In the genomic region with DNA sequence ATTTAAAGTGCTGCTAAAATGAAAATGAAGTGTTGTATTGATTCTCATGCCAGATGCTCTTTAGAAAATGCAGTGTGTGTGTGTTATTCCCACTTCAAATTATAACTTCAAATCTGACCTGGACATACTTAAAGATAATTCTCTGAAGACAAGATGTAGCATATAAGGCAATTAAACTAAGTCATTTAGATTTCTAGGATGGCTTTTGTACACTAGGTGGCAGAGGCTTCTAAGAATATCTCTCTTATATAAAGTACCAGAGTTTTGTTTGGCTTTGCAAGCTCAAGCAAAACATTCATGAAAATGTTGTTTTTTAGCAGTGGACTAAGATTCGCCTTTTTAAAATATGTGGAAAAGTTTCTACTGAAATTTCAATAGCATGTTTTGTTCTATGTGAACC, we compare ENCODE assay signal across 12 cellular contexts.
DNase-seq lines count a peak whose midpoint lies in the region; ATAC-seq, FAIRE-seq and TF ChIP-seq lines count a peak whose summit lies in the region.
"Had no signal": no experiment of that assay in that cellular context is flagged by ENCODE, and none has a peak within 500 bp of the region (broad histone marks: within the 10 kb centered on the region; RNA-seq: fewer than 3 reads in every experiment).

No MANE protein-coding gene starts in this region.

- no peaks in the 10 kb centered on the region for H3K27me3 ChIP-seq in right cardiac atrium (ENCODE audit: control insufficient read depth, insufficient read depth)
- H3K27me3 ChIP-seq in K562 (ENCODE audit: control insufficient read depth in 2 of 2, insufficient read depth in 2 of 2, low read length in 2 of 2), result no peaks in the 10 kb centered on the region
- no peaks in the 10 kb centered on the region for H3K27me3 ChIP-seq in esophagus squamous epithelium

- intact Hi-C loops in Right ventricle myocardium superior (cut with DNase I) (no loop called here), right cardiac atrium (cut with DNase I) (no loop called here), K562 (cut with micrococcal nuclease) (loop anchor here (5.0 kb wide), 1 partner anchor 113 kb away; no protein-coding TSS in a partner anchor), esophagus squamous epithelium (cut with DNase I) (no loop called here)

- CTCF ChIA-PET in K562 (lab: Yijun Ruan, JAX; ENCODE audit: low intra/inter-chr PET ratio), result interaction anchor here (0.6 kb wide), 1 partner anchor 183 kb away, joined by 4 read pairs; no protein-coding TSS in a partner anchor

- no peak for TF ChIP-seq EP300 in K562 (IDR thresholded peaks at IDR 0.05; ENCODE audit: low read length)

- no peak for FAIRE-seq in K562 (lab: Jason Lieb, UNC)

- no peaks in the 10 kb centered on the region for H3K79me2 ChIP-seq in K562 (ENCODE audit: control insufficient read depth, insufficient read depth, low read length)

- peak; percentile 65 for ATAC-seq in Right ventricle myocardium superior (ENCODE audit: poor library complexity)
- ATAC-seq in right cardiac atrium, result no peak
- ATAC-seq in K562, result 0 out of 3 replicates have a peak, but pooled peaks have one; percentile 32
- no peak for ATAC-seq in GM18907 (IDR thresholded peaks at IDR 0.05; ENCODE audit: unreplicated experiment)
- ATAC-seq in GM19035 (IDR thresholded peaks at IDR 0.05; ENCODE audit: unreplicated experiment), result no peak
- ATAC-seq: activated CD4-positive, alpha-beta T cell treated with anti-CD3 and anti-CD28 coated beads for 36 hours had no signal

- 36% methylated on average over 1 of the region's 1 CpG for WGBS in right cardiac atrium
- 0% methylated on average over 1 of the region's 1 CpG for WGBS in K562 (ENCODE audit: insufficient coverage, low coverage, missing lambda C conversion rate)
- 59 to 72% methylated on average over 1 of the region's 1 CpG for WGBS in esophagus squamous epithelium, 2 donors

- H3K9me3 ChIP-seq in right cardiac atrium (ENCODE audit: control insufficient read depth, low read length) (no peaks in the 10 kb centered on the region), K562 (replicated peaks; ENCODE audit: control insufficient read depth, insufficient read depth, low read depth, low read length) (no peaks in the 10 kb centered on the region; the same call in 1 of the 2 replicates), esophagus squamous epithelium (no peaks in the 10 kb centered on the region)

- no peaks in the 10 kb centered on the region for H3K36me3 ChIP-seq in K562 (ENCODE audit: control insufficient read depth, insufficient read depth, low read length)
- H3K36me3 ChIP-seq in esophagus squamous epithelium, result no peaks in the 10 kb centered on the region

- POLR2A ChIA-PET in K562 (lab: Yijun Ruan, JAX), result interaction anchor here (0.6 kb wide), 1 partner anchor 56 kb away, joined by 3 read pairs; no protein-coding TSS in a partner anchor

- peak in 1 of 2 experiments; percentile 16; a peak in 2 of 4 replicates for TF ChIP-seq RAD21 in K562 (CRISPR knock-in tag; conservative IDR thresholded peaks at IDR 0.05 in 1 of 2, IDR thresholded peaks at IDR 0.05 in 1 of 2)

- no peaks in the 10 kb centered on the region for H3K9me1 ChIP-seq in K562 (ENCODE audit: control insufficient read depth, insufficient read depth, low read length)

- TF ChIP-seq CTCF in K562 (IDR thresholded peaks at IDR 0.05 in 2 of 3, conservative IDR thresholded peaks at IDR 0.05 in 1 of 3; ENCODE audit: insufficient read depth in 2 of 3, low read depth in 1 of 3, low read length in 3 of 3), result peak in 1 of 3 experiments; percentile 23; a peak in 1 of 6 replicates
- no peak for TF ChIP-seq CTCF in esophagus squamous epithelium (IDR thresholded peaks at IDR 0.05)

- no peak for TF ChIP-seq POLR2A in K562 (conservative IDR thresholded peaks at IDR 0.05)
- TF ChIP-seq POLR2A in esophagus squamous epithelium (IDR thresholded peaks at IDR 0.05), result no peak

- H2AFZ ChIP-seq in K562 (ENCODE audit: low read depth, low read length), result no peak overlapping the region

- in situ Hi-C loops in K562 (cut with MboI), result no loop called here

- no peak overlapping the region for H3K4me3 ChIP-seq in right cardiac atrium (ENCODE audit: low read length)
- H3K4me3 ChIP-seq in K562, result no peak overlapping the region
- H3K4me3 ChIP-seq in esophagus squamous epithelium, result no peak overlapping the region

- H3K4me1 ChIP-seq in right cardiac atrium (ENCODE audit: control insufficient read depth, insufficient read depth, low read length) (no peaks in the 10 kb centered on the region), K562 (replicated peaks in 1 of 2; ENCODE audit: control insufficient read depth in 2 of 2, insufficient read depth in 2 of 2, low read length in 2 of 2) (no peaks in the 10 kb centered on the region), esophagus squamous epithelium (no peaks in the 10 kb centered on the region)

- no peak overlapping the region for H3K9ac ChIP-seq in K562 (ENCODE audit: insufficient read depth in 1 of 2, low read depth in 2 of 2, low read length in 2 of 2)

- BruUV-seq in K562 (replicated peaks; lab: Mats Ljungman, UMichigan), result no TSS peak

- H3K27ac ChIP-seq in right cardiac atrium (ENCODE audit: low read length) (no peak overlapping the region), K562 (ENCODE audit: extremely low read depth, low read depth, low read length) (no peak overlapping the region), esophagus squamous epithelium (no peak overlapping the region)

- H3K4me2 ChIP-seq in K562 (ENCODE audit: insufficient read depth, low read length), result no peak overlapping the region

- no peak for DNase-seq in Right ventricle myocardium superior
- DNase-seq in right cardiac atrium, result no peak
- peak; percentile 63 for DNase-seq in NCI-H82 (lab: John Stamatoyannopoulos, UW)
- no peak for DNase-seq in K562 (ENCODE audit: extremely low read depth in 1 of 4, low spot score in 3 of 4)
- DNase-seq in renal cortical epithelial cell (ENCODE audit: low read depth), result peak; percentile 16
- no peak for DNase-seq in esophagus squamous epithelium (lab: John Stamatoyannopoulos, UW)
- DNase-seq: activated CD4-positive, alpha-beta T cell treated with anti-CD3 and anti-CD28 coated beads for 36 hours; activated T-cell treated with anti-CD3 and anti-CD28 coated beads, Interleukin-2, amount 50 U/mL, for 24 hours; NCI-H1436 treated with DMSO at 0.1 percent for 48 hours; posterior cingulate gyrus had no signal

- no peaks in the 10 kb centered on the region for H4K20me1 ChIP-seq in K562 (replicated peaks; ENCODE audit: control insufficient read depth, insufficient read depth, low read length)

TF ChIP-seq in K562, 482 proteins besides CTCF, POLR2A, EP300 and RAD21:
- no peak for TF ChIP-seq NFATC3 (IDR thresholded peaks at IDR 0.05)
- TF ChIP-seq COPS2 (conservative IDR thresholded peaks at IDR 0.05), result no peak
- no peak for TF ChIP-seq SMARCC2 (IDR thresholded peaks at IDR 0.05; ENCODE audit: low read depth)
- TF ChIP-seq ZNF121 (CRISPR knock-in tag; conservative IDR thresholded peaks at IDR 0.05), result no peak
- TF ChIP-seq JUND (IDR thresholded peaks at IDR 0.05; ENCODE audit: borderline replicate concordance, low read depth, low read length), result no peak
- no peak for TF ChIP-seq JUND (tag; IDR thresholded peaks at IDR 0.05; ENCODE audit: borderline replicate concordance, low read depth, low read length)
- no peak for TF ChIP-seq KLF16 (IDR thresholded peaks at IDR 0.05)
- TF ChIP-seq EZH2 (IDR thresholded peaks at IDR 0.05; ENCODE audit: borderline replicate concordance, low read depth, low read length), result no peak
- no peak for TF ChIP-seq ZNF253 (CRISPR knock-in tag; conservative IDR thresholded peaks at IDR 0.05)
- TF ChIP-seq TCFL5 (CRISPR knock-in tag; conservative IDR thresholded peaks at IDR 0.05), result no peak
- TF ChIP-seq ZBTB8A (IDR thresholded peaks at IDR 0.05; ENCODE audit: partially characterized antibody), result no peak
- no peak for TF ChIP-seq HCFC1 (IDR thresholded peaks at IDR 0.05; ENCODE audit: low read depth, low read length)
- TF ChIP-seq, protein P1, sequence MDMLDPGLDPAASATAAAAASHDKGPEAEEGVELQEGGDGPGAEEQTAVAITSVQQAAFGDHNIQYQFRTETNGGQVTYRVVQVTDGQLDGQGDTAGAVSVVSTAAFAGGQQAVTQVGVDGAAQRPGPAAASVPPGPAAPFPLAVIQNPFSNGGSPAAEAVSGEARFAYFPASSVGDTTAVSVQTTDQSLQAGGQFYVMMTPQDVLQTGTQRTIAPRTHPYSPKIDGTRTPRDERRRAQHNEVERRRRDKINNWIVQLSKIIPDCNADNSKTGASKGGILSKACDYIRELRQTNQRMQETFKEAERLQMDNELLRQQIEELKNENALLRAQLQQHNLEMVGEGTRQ (CRISPR knock-in tag; IDR thresholded peaks at IDR 0.05), result no peak
- TF ChIP-seq, protein P2, sequence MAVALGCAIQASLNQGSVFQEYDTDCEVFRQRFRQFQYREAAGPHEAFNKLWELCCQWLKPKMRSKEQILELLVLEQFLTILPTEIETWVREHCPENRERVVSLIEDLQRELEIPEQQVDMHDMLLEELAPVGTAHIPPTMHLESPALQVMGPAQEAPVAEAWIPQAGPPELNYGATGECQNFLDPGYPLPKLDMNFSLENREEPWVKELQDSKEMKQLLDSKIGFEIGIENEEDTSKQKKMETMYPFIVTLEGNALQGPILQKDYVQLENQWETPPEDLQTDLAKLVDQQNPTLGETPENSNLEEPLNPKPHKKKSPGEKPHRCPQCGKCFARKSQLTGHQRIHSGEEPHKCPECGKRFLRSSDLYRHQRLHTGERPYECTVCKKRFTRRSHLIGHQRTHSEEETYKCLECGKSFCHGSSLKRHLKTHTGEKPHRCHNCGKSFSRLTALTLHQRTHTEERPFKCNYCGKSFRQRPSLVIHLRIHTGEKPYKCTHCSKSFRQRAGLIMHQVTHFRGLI (CRISPR knock-in tag; IDR thresholded peaks at IDR 0.05), result no peak
- no peak for TF ChIP-seq DIDO1 (tag; IDR thresholded peaks at IDR 0.05; ENCODE audit: low read depth)
- TF ChIP-seq OTX1 (CRISPR knock-in tag; IDR thresholded peaks at IDR 0.05), result no peak
- no peak for TF ChIP-seq ELF2 (CRISPR knock-in tag; IDR thresholded peaks at IDR 0.05)
- TF ChIP-seq, protein P3, sequence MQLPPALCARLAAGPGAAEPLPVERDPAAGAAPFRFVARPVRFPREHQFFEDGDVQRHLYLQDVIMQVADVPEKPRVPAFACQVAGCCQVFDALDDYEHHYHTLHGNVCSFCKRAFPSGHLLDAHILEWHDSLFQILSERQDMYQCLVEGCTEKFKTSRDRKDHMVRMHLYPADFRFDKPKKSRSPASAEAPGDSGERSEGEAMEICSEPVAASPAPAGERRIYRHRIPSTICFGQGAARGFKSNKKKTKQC (CRISPR knock-in tag; IDR thresholded peaks at IDR 0.05), result no peak
- TF ChIP-seq MYNN (IDR thresholded peaks at IDR 0.05), result no peak
- no peak for TF ChIP-seq MYNN (CRISPR knock-in tag; IDR thresholded peaks at IDR 0.05)
- no peak for TF ChIP-seq ZEB2 (IDR thresholded peaks at IDR 0.05)
- no peak for TF ChIP-seq ZNF174 (CRISPR knock-in tag; IDR thresholded peaks at IDR 0.05)

Comparison
In these comparisons a context has a peak if more than half of its experiments do, and no peak if none do; other contexts are left out.
1. ATAC-seq: peak in Right ventricle myocardium superior (single experiment) and K562 (single experiment); none in right cardiac atrium (0 of 2), GM18907 (single experiment) and GM19035 (single experiment).
2. DNase-seq: peak in NCI-H82 (single experiment) and renal cortical epithelial cell (single experiment); none in Right ventricle myocardium superior (single experiment), right cardiac atrium (0 of 3), K562 (0 of 4) and esophagus squamous epithelium (single experiment).